25 cellular contexts compared by ENCODE assay signal in genomic region chr3:188183452-188183851, GRCh38.
"Had no signal": no experiment of that assay in that cellular context is flagged by ENCODE, and none has a peak within 500 bp of the region (broad histone marks: within the 10 kb centered on the region; RNA-seq: fewer than 3 reads in every experiment).

No MANE protein-coding gene starts in this region.

- DNase-seq: activated CD4-positive, alpha-beta T cell treated with anti-CD3 and anti-CD28 coated beads for 36 hours; activated CD8-positive, alpha-beta T cell treated with anti-CD3 and anti-CD28 coated beads for 36 hours; activated effector memory CD4-positive, alpha-beta T cell treated with anti-CD3 and anti-CD28 coated beads, Interleukin-2, amount 50 U/mL, for 16 hours; activated T-cell treated with anti-CD3 and anti-CD28 coated beads, Interleukin-2, amount 50 U/mL, for 48 hours; amniotic stem cell; body of pancreas; central memory CD4-positive, alpha-beta T cell; colonic mucosa; effector CD4-positive, alpha-beta T cell; foreskin keratinocyte; head of caudate nucleus; left cardiac atrium; naive B cell; pancreas; stimulated activated CD4-positive, alpha-beta T cell treated with anti-CD3 and anti-CD28 coated beads, Interleukin-2, amount 100 ng/mL, for 48 hours; stimulated activated naive B cell treated with anti-CD40 and anti-IgM and Interleukin-4, amounts not matched to agents 10 μg/mL and 1 μg/mL and 100 μg/mL, for 72 hours; substantia nigra; T-helper 1 cell; T1000; upper lobe of left lung had no signal

- H3K4me3 ChIP-seq: body of pancreas, colonic mucosa, lung, pancreas, upper lobe of left lung had no signal

- H3K27me3 Mint-ChIP-seq: activated CD4-positive, alpha-beta T cell treated with anti-CD3 and anti-CD28 coated beads for 36 hours; activated CD8-positive, alpha-beta T cell treated with anti-CD3 and anti-CD28 coated beads for 36 hours; naive B cell; stimulated activated naive B cell treated with anti-CD40 and anti-IgM and Interleukin-4, amounts not matched to agents 10 μg/mL and 1 μg/mL and 100 μg/mL, for 72 hours had no signal

- H3K9me3 Mint-ChIP-seq: activated CD8-positive, alpha-beta T cell treated with anti-CD3 and anti-CD28 coated beads for 36 hours; activated naive CD4-positive, alpha-beta T cell treated with anti-CD3 and anti-CD28 coated beads, Interleukin-2, amount 50 U/mL, for 72 hours; mesothelial cell of epicardium; naive B cell; stimulated activated naive B cell treated with anti-CD40 and anti-IgM and Interleukin-4, amounts not matched to agents 10 μg/mL and 1 μg/mL and 100 μg/mL, for 72 hours had no signal

- H3K4me3 Mint-ChIP-seq: activated CD4-positive, alpha-beta T cell treated with anti-CD3 and anti-CD28 coated beads for 36 hours; activated CD8-positive, alpha-beta T cell treated with anti-CD3 and anti-CD28 coated beads for 36 hours; mesothelial cell of epicardium; stimulated activated naive B cell treated with anti-CD40 and anti-IgM and Interleukin-4, amounts not matched to agents 10 μg/mL and 1 μg/mL and 100 μg/mL, for 72 hours had no signal

- H3K27ac ChIP-seq: body of pancreas, colonic mucosa, foreskin keratinocyte, pancreas, upper lobe of left lung, VCaP had no signal

- H3K27ac Mint-ChIP-seq: activated CD4-positive, alpha-beta T cell treated with anti-CD3 and anti-CD28 coated beads for 36 hours; activated CD8-positive, alpha-beta T cell treated with anti-CD3 and anti-CD28 coated beads for 36 hours; mesothelial cell of epicardium; stimulated activated naive B cell treated with anti-CD40 and anti-IgM and Interleukin-4, amounts not matched to agents 10 μg/mL and 1 μg/mL and 100 μg/mL, for 72 hours had no signal

- H3K27me3 ChIP-seq: body of pancreas, colonic mucosa, foreskin keratinocyte, pancreas, upper lobe of left lung had no signal

- H3K36me3 Mint-ChIP-seq: naive B cell had no signal

- H3K36me3 ChIP-seq: colonic mucosa, pancreas, upper lobe of left lung had no signal

- H3K9me3 ChIP-seq: body of pancreas, colonic mucosa, pancreas, upper lobe of left lung had no signal

- ATAC-seq: activated CD4-positive, alpha-beta T cell treated with anti-CD3 and anti-CD28 coated beads for 36 hours; activated CD8-positive, alpha-beta T cell treated with anti-CD3 and anti-CD28 coated beads for 36 hours; activated naive CD4-positive, alpha-beta T cell treated with anti-CD3 and anti-CD28 coated beads, Interleukin-2, amount 50 U/mL, for 72 hours; body of pancreas; foreskin keratinocyte; pancreas; SK-N-SH treated with all-trans-retinoic acid at 6 μM for 48 hours; stimulated activated naive B cell treated with anti-CD40 and anti-IgM and Interleukin-4, amounts not matched to agents 10 μg/mL and 1 μg/mL and 100 μg/mL, for 72 hours had no signal
